ENCODE assay signal across 1 cellular context in genomic region chr5:134430001-134430569, GRCh38.
TF ChIP-seq lines count a peak whose summit lies in the region.

No MANE protein-coding gene starts in this region.

TF ChIP-seq in K562, 482 proteins besides CTCF, POLR2A, EP300 and RAD21:
- no peak for TF ChIP-seq MCM7 (IDR thresholded peaks at IDR 0.05)
- peak; percentile 12; the same call in 1 of the 2 replicates for TF ChIP-seq CTBP1 (IDR thresholded peaks at IDR 0.05; ENCODE audit: borderline replicate concordance)
